ENCODE assay signal across 15 cellular contexts in the genomic region with DNA sequence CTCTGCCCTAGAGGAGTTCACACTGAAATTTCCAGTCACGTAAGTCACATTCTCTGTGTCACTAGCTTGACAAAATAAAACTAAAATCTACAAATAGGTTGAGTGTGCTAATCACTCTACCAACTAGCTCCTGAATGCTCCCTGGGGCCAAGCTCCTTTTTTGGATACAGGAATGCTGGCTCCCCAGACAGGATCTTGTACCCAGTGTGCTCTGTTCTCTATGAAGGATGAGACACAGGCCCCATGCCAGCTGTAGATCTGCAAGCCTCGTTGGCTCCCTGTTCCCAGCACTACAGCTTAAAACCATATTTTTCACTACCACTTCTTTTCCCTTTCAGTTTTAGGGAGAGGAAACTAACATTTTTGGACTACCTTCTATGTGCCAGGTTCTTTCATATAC. TPM values are rescaled to one million over a fixed set of nuclear protein-coding genes. Genes with fewer than 3 reads are reported as not detected.
A peak's percentile ranks its signal among the peaks of the same experiment; 100 is the strongest.
DNase-seq lines count a peak whose midpoint lies in the region; ATAC-seq and TF ChIP-seq lines count a peak whose summit lies in the region.
"Had no signal": no experiment of that assay in that cellular context is flagged by ENCODE, and none has a peak within 500 bp of the region (broad histone marks: within the 10 kb centered on the region; RNA-seq: fewer than 3 reads in every experiment).

No MANE protein-coding gene starts in this region.

- no peak overlapping the region for H3K4me2 ChIP-seq in PC-9
- no peak overlapping the region for H3K4me2 ChIP-seq in osteoblast (ENCODE audit: insufficient read depth, low read length)
- H3K4me2 ChIP-seq: BLaER1 treated with 17β-estradiol and CSF1 and Interleukin-3, amounts not matched to agents 10 nM and 100 nM had no signal

- BruUV-seq in PC-9 (replicated peaks; lab: Mats Ljungman, UMichigan), result no TSS peak

- peaks cover 13% of the 10 kb centered on the region for H3K79me2 ChIP-seq in PC-9 (ENCODE audit: low read depth)
- peaks cover 14% of the 10 kb centered on the region for H3K79me2 ChIP-seq in osteoblast (ENCODE audit: insufficient read depth, low read length)

- TF ChIP-seq CTCF in PC-9 (conservative IDR thresholded peaks at IDR 0.05) (no peak), heart right ventricle (IDR thresholded peaks at IDR 0.05) (no peak), osteoblast (IDR thresholded peaks at IDR 0.05; ENCODE audit: extremely low read depth, low read depth, low read length) (no peak)

- H3F3A ChIP-seq in PC-9 (ENCODE audit: insufficient read depth, low read depth), result no peaks in the 10 kb centered on the region; the same call in 1 of the 2 replicates

- H3K9me3 ChIP-seq in PC-9 (ENCODE audit: insufficient read depth, low read depth), result no peaks in the 10 kb centered on the region
- no peaks in the 10 kb centered on the region for H3K9me3 ChIP-seq in heart right ventricle
- H3K9me3 ChIP-seq in osteoblast (ENCODE audit: low read depth, low read length), result no peaks in the 10 kb centered on the region
- H3K9me3 ChIP-seq: BLaER1 treated with 17β-estradiol and CSF1 and Interleukin-3, amounts not matched to agents 10 nM and 100 nM had no signal

- POLR2A ChIA-PET in PC-9 (lab: Charles Lee; ENCODE audit: unreplicated experiment), result no interaction called here

- peak; percentile 63 for DNase-seq in ELF-1 (ENCODE audit: low read depth, low spot score)
- DNase-seq in PC-9, result no peak
- DNase-seq in heart right ventricle, result peak in 1 of 2 donors; percentile 40
- DNase-seq in osteoblast (ENCODE audit: insufficient read length, low spot score, missing footprints), result peak; percentile 60
- no peak for DNase-seq in NCI-H510A treated with DMSO at 0.1 percent for 48 hours (lab: John Stamatoyannopoulos, UW)
- DNase-seq in 8988T, result no peak
- no peak for DNase-seq in AML-193 (lab: John Stamatoyannopoulos, UW)
- DNase-seq: activated naive CD4-positive, alpha-beta T cell; HCEC 1CT; naive thymus-derived CD4-positive, alpha-beta T cell; NCI-H1105 treated with DMSO at 0.1 percent for 48 hours; NK-92 treated with Interleukin-12 subunit alpha and Interleukin-12 subunit beta, amount 100 ng/mL, for 24 hours; SHP77 had no signal

- ATAC-seq in heart right ventricle (peak in 4 of 8 donors; percentile 15 to 67 (median 42)), HG02981 (IDR thresholded peaks at IDR 0.05; ENCODE audit: unreplicated experiment) (no peak)
- ATAC-seq: naive thymus-derived CD4-positive, alpha-beta T cell had no signal

- H3K4me1 ChIP-seq in PC-9 (replicated peaks; ENCODE audit: insufficient read depth) (peaks cover 6% of the 10 kb centered on the region; the same call in 1 of the 2 replicates), heart right ventricle (peaks cover 0 to 23% (median 12%) of the 10 kb centered on the region in 9 donors), osteoblast (ENCODE audit: insufficient read depth, low read length) (no peaks in the 10 kb centered on the region)

- no peaks in the 10 kb centered on the region for H3K9me2 ChIP-seq in PC-9 (ENCODE audit: insufficient read depth)

- H2AFZ ChIP-seq in PC-9, result peak overlapping the region; percentile 52; the same call in 1 of the 2 replicates
- H2AFZ ChIP-seq in osteoblast (ENCODE audit: low read length), result peak overlapping the region; percentile 53

- H3K36me3 ChIP-seq in PC-9 (ENCODE audit: low read depth), result no peaks in the 10 kb centered on the region; the same call in 1 of the 2 replicates
- no peaks in the 10 kb centered on the region for H3K36me3 ChIP-seq in heart right ventricle
- H3K36me3 ChIP-seq in osteoblast (ENCODE audit: insufficient read depth, low read length), result no peaks in the 10 kb centered on the region

- intact Hi-C loops in PC-9 (cut with micrococcal nuclease; ENCODE audit: unreplicated experiment) (no loop called here), heart right ventricle (cut with DNase I) (loop anchor here in 3 of 10 donors (5.0 to 10.0 kb wide), 3 partner anchors 66 to 206 kb away; a partner anchor contains a TSS)

- CTCF ChIA-PET in PC-9 (lab: Charles Lee), result no interaction called here

- H4K20me1 ChIP-seq in PC-9 (ENCODE audit: insufficient read depth) (peaks cover 7% of the 10 kb centered on the region), osteoblast (ENCODE audit: insufficient read depth, low read length) (peaks cover 10% of the 10 kb centered on the region)

- H3K4me3 ChIP-seq in PC-9, result no peak overlapping the region
- H3K4me3 ChIP-seq in heart right ventricle, result no peak overlapping the region
- H3K4me3 ChIP-seq in osteoblast (ENCODE audit: insufficient read depth, low read length), result no peak overlapping the region
- H3K4me3 ChIP-seq: BLaER1 treated with 17β-estradiol and CSF1 and Interleukin-3, amounts not matched to agents 10 nM and 100 nM had no signal

- H3K27me3 ChIP-seq in PC-9 (ENCODE audit: insufficient read depth, low read depth) (no peaks in the 10 kb centered on the region), heart right ventricle (no peaks in the 10 kb centered on the region), osteoblast (ENCODE audit: insufficient read depth, low read length) (no peaks in the 10 kb centered on the region)
- H3K27me3 ChIP-seq: BLaER1 treated with 17β-estradiol and CSF1 and Interleukin-3, amounts not matched to agents 10 nM and 100 nM had no signal

- H3K27ac ChIP-seq in PC-9 (no peak overlapping the region), heart right ventricle (peak overlapping the region in 9 of 10 donors; percentile 35 to 76 (median 71)), osteoblast (ENCODE audit: low read depth, low read length) (no peak overlapping the region)
- H3K27ac ChIP-seq: BLaER1 treated with 17β-estradiol and CSF1 and Interleukin-3, amounts not matched to agents 10 nM and 100 nM had no signal

- 33 to 49% methylated on average over 2 of the region's 2 CpGs for WGBS in heart right ventricle, 2 donors

RNA-seq across cellular contexts. Expression of a gene that starts 3.7 kb away (rescaled TPM):
- total RNA-seq in PC-9 (2021) (83.7 and 126 TPM in 2 replicates), heart right ventricle (100 to 1,000 TPM; 129 to 169 (median 146) TPM), osteoblast (155 and 174 TPM in 2 replicates)
- 10 to 100 TPM; 24.1 to 56.3 TPM for polyA plus RNA-seq in heart right ventricle

Comparison
In these comparisons a context has a peak if more than half of its experiments do, and no peak if none do; other contexts are left out.
1. DNase-seq: peak in ELF-1 (single experiment) and osteoblast (single experiment); none in PC-9 (0 of 2), NCI-H510A treated with DMSO at 0.1 percent for 48 hours (single experiment), 8988T (single experiment) and AML-193 (0 of 2).
2. H3K27ac ChIP-seq: peak in heart right ventricle (9 of 10); none in PC-9 (single experiment) and osteoblast (single experiment).